ENCODE assay signal across 11 cellular contexts in genomic region chr11:61022311-61023085, GRCh38. TPM values are rescaled to one million over a fixed set of nuclear protein-coding genes. Genes with fewer than 3 reads are reported as not detected.
DNase-seq lines count a peak whose midpoint lies in the region; ATAC-seq and TF ChIP-seq lines count a peak whose summit lies in the region.
"Had no signal": no experiment of that assay in that cellular context is flagged by ENCODE, and none has a peak within 500 bp of the region (broad histone marks: within the 10 kb centered on the region; RNA-seq: fewer than 3 reads in every experiment).

No MANE protein-coding gene starts in this region.

- H3K4me1 ChIP-seq in mesenchymal stem cell (ENCODE audit: control insufficient read depth, insufficient read depth, low read depth, low read length) (peaks cover 9% of the 10 kb centered on the region), HAP-1 (no peaks in the 10 kb centered on the region), PC-9 (replicated peaks; ENCODE audit: insufficient read depth) (no peaks in the 10 kb centered on the region)

- H3K4ac ChIP-seq in mesenchymal stem cell (ENCODE audit: low read depth in 1 of 2, low read length in 2 of 2) = no peak overlapping the region

- DNase-seq in stimulated activated CD4-positive, alpha-beta T cell treated with anti-CD3 and anti-CD28 coated beads, Interleukin-15, amount 100 ng/mL, for 24 hours = peak; percentile 65
- no peak for DNase-seq in stimulated activated CD4-positive, alpha-beta T cell treated with anti-CD3 and anti-CD28 coated beads, Interleukin-1b, Interleukin-23, amount 100 ng/mL, for 48 hours
- peak; percentile 38 for DNase-seq in activated CD4-positive, alpha-beta T cell treated with anti-CD3 and anti-CD28 coated beads, Interleukin-2, amount 50 U/mL, for 1 hour
- DNase-seq in mesenchymal stem cell (no peak), HAP-1 (ENCODE audit: low spot score in 2 of 2) (no peak), NCI-H510A (lab: John Stamatoyannopoulos, UW) (no peak), PC-9 (no peak)
- DNase-seq: AML-193, KG1 had no signal

- BruUV-seq in PC-9 (replicated peaks; lab: Mats Ljungman, UMichigan) = no TSS peak

- intact Hi-C loops in PC-9 (cut with micrococcal nuclease; ENCODE audit: unreplicated experiment) = no loop called here

- no peaks in the 10 kb centered on the region for H3K79me2 ChIP-seq in PC-9 (ENCODE audit: low read depth)

- no peak overlapping the region for H3K14ac ChIP-seq in mesenchymal stem cell (ENCODE audit: low read length in 2 of 2)

- POLR2A ChIA-PET in PC-9 (lab: Charles Lee; ENCODE audit: unreplicated experiment) = no interaction called here

- peak; percentile 3 for ATAC-seq in esophagus mucosa

- CTCF ChIA-PET in PC-9 (lab: Charles Lee) = interaction anchor here (0.6 kb wide), 1 partner anchor 60 kb away, joined by 8 read pairs; no protein-coding TSS in a partner anchor

- no peak overlapping the region for H2BK15ac ChIP-seq in mesenchymal stem cell (ENCODE audit: low read depth, poor library complexity, severe bottlenecking)

- H3K27ac ChIP-seq in mesenchymal stem cell (ENCODE audit: low read length, poor library complexity, severe bottlenecking) (no peak overlapping the region), PC-9 (no peak overlapping the region)

- no peak overlapping the region for H2AK5ac ChIP-seq in mesenchymal stem cell (ENCODE audit: low read length, severe bottlenecking)

- in situ Hi-C loops in HAP-1 (cut with MboI; ENCODE audit: low sequenced_read_pairs) = no loop called here

- H2AFZ ChIP-seq in mesenchymal stem cell (ENCODE audit: low read depth, low read length) (no peak overlapping the region), PC-9 (no peak overlapping the region)

- H3K23ac ChIP-seq in mesenchymal stem cell (ENCODE audit: low read length in 2 of 2) = no peak overlapping the region

- no peak for TF ChIP-seq CTCF in PC-9 (conservative IDR thresholded peaks at IDR 0.05)

- no peaks in the 10 kb centered on the region for H3K9me2 ChIP-seq in PC-9 (ENCODE audit: insufficient read depth)

- H3K4me3 ChIP-seq in mesenchymal stem cell (ENCODE audit: insufficient read depth in 1 of 2, low read depth in 1 of 2, low read length in 2 of 2) (no peak overlapping the region), HAP-1 (no peak overlapping the region), PC-9 (no peak overlapping the region)
- H3K4me3 ChIP-seq: mucosa of descending colon had no signal

- H3K36me3 ChIP-seq in mesenchymal stem cell (ENCODE audit: control insufficient read depth in 1 of 2, insufficient read depth in 2 of 2, low read depth in 1 of 2, low read length in 2 of 2) = no peaks in the 10 kb centered on the region
- H3K36me3 ChIP-seq in HAP-1 (replicated peaks) = no peaks in the 10 kb centered on the region
- no peaks in the 10 kb centered on the region for H3K36me3 ChIP-seq in PC-9 (ENCODE audit: low read depth)

- H3K27me3 ChIP-seq in mesenchymal stem cell (ENCODE audit: control insufficient read depth in 1 of 2, insufficient read depth in 1 of 2, low read length in 2 of 2) (peaks cover 47 to 94% of the 10 kb centered on the region in 2 experiments), HAP-1 (ENCODE audit: low read depth) (peaks cover 13% of the 10 kb centered on the region; the same call in 1 of the 2 replicates), PC-9 (ENCODE audit: insufficient read depth, low read depth) (peaks cover 68% of the 10 kb centered on the region)

- no peak overlapping the region for H4K8ac ChIP-seq in mesenchymal stem cell (ENCODE audit: low read length)

- H4K20me1 ChIP-seq in PC-9 (ENCODE audit: insufficient read depth) = no peaks in the 10 kb centered on the region

- no peak overlapping the region for H2BK12ac ChIP-seq in mesenchymal stem cell (ENCODE audit: low read length in 2 of 2)

- H3K9me3 ChIP-seq in mesenchymal stem cell (ENCODE audit: control insufficient read depth, low read length) = peaks cover 3% of the 10 kb centered on the region
- H3K9me3 ChIP-seq in HAP-1 = no peaks in the 10 kb centered on the region
- no peaks in the 10 kb centered on the region for H3K9me3 ChIP-seq in PC-9 (ENCODE audit: insufficient read depth, low read depth)
- H3K9me3 ChIP-seq: mucosa of descending colon had no signal

- no peak overlapping the region for H3K9ac ChIP-seq in mesenchymal stem cell (ENCODE audit: low read length)

- no peak overlapping the region for H3K4me2 ChIP-seq in mesenchymal stem cell (ENCODE audit: low read length, poor library complexity, severe bottlenecking)
- H3K4me2 ChIP-seq in PC-9 = no peak overlapping the region

- no peak overlapping the region for H4K91ac ChIP-seq in mesenchymal stem cell (ENCODE audit: low read length)

- H3K79me1 ChIP-seq in mesenchymal stem cell (replicated peaks; ENCODE audit: low read length, poor library complexity, severe bottlenecking) = no peaks in the 10 kb centered on the region

- 78% methylated on average over 10 of the region's 10 CpGs for WGBS in mesenchymal stem cell

- no peaks in the 10 kb centered on the region for H3F3A ChIP-seq in PC-9 (ENCODE audit: insufficient read depth, low read depth)

- no peak overlapping the region for H2BK120ac ChIP-seq in mesenchymal stem cell (ENCODE audit: low read depth, low read length)

- H3K18ac ChIP-seq in mesenchymal stem cell (ENCODE audit: low read depth in 1 of 2, low read length in 2 of 2) = no peak overlapping the region

- H2BK5ac ChIP-seq in mesenchymal stem cell (ENCODE audit: low read depth, low read length, poor library complexity, severe bottlenecking) = no peak overlapping the region

RNA-seq across cellular contexts. Expression of gene CD6, which starts 51.0 kb away (rescaled TPM):
- total RNA-seq in esophagus mucosa (0.80 TPM), PC-9 (2021) (0.74 and 3.3 TPM in 2 replicates)
- not detected for polyA plus RNA-seq in mesenchymal stem cell (2013, experiment 1 of 2)
- not detected for polyA plus RNA-seq in mesenchymal stem cell (2013, experiment 2 of 2)

Comparison
In these comparisons a context has a peak if more than half of its experiments do, and no peak if none do; other contexts are left out.
1. DNase-seq: peak in stimulated activated CD4-positive, alpha-beta T cell treated with anti-CD3 and anti-CD28 coated beads, Interleukin-15, amount 100 ng/mL, for 24 hours (single experiment) and activated CD4-positive, alpha-beta T cell treated with anti-CD3 and anti-CD28 coated beads, Interleukin-2, amount 50 U/mL, for 1 hour (single experiment); none in stimulated activated CD4-positive, alpha-beta T cell treated with anti-CD3 and anti-CD28 coated beads, Interleukin-1b, Interleukin-23, amount 100 ng/mL, for 48 hours (single experiment), mesenchymal stem cell (single experiment), HAP-1 (0 of 2), NCI-H510A (single experiment) and PC-9 (0 of 2).